In the genomic region with DNA sequence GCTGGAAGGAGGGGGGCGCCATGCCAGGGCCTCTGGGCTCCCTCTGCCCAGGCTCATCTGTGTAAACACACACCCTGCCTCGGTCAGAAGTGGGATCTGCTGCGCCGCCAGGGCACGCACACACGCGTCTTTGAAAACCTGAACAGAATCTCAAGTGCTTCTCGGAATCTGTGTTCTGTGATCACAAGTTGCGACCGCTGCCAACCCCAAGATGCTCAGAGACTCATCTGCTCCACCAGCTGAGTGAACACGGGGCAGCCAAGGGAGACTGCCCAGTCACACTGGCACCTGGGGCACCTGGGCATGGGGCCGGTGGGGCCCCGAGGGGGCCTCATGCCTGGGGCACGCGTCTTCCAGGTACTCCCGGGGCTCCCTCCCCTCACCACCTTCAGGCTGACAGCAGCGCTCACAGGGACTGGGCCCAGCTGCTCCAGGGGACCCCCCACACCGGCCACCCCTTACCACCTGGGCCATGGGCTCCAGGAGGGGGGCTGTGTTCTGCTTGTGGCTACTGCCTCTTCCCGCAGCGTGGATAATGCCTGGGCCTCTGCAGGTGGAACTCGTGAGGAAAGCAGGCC, we compare ENCODE assay signal across 8 cellular contexts. TPM values are rescaled to one million over a fixed set of nuclear protein-coding genes. Genes with fewer than 3 reads are reported as not detected.
DNase-seq lines count a peak whose midpoint lies in the region; ATAC-seq, FAIRE-seq and TF ChIP-seq lines count a peak whose summit lies in the region.

No MANE protein-coding gene starts in this region.

- FAIRE-seq in GM12892 (lab: Jason Lieb, UNC) (no peak), pancreas (lab: Jason Lieb, UNC) (no peak)

- no peaks in the 10 kb centered on the region for H3K36me3 Mint-ChIP-seq in natural killer cell

- no peaks in the 10 kb centered on the region for H3K9me3 Mint-ChIP-seq in natural killer cell

- 88 to 89% methylated on average over 20 to 21 of the region's 21 CpGs for WGBS in pancreas, 2 donors

- intact Hi-C loops in left cardiac atrium (cut with DNase I) (loop anchor here (1.0 to 10.0 kb wide), 5 partner anchors 41 to 136 kb away; no protein-coding TSS in a partner anchor), natural killer cell (cut with micrococcal nuclease) (loop anchor here (10.0 kb wide), 1 partner anchor 759 kb away; no protein-coding TSS in a partner anchor), pancreas (cut with DNase I) (loop anchor here in 2 of 3 donors (5.0 kb wide), 1 partner anchor 136 kb away; no protein-coding TSS in a partner anchor)

- H3K4me1 Mint-ChIP-seq in natural killer cell, result peaks cover 39 to 53% of the 10 kb centered on the region in 2 donors

- H3K27ac ChIP-seq in cardiac muscle cell, result peak overlapping the region; percentile 63
- peak overlapping the region; percentile 62 for H3K27ac ChIP-seq in cingulate gyrus (ENCODE audit: low read depth, low read length)
- peak overlapping the region in 1 of 4 donors; percentile 16 for H3K27ac ChIP-seq in pancreas

- H3K4me3 Mint-ChIP-seq in natural killer cell, result peak overlapping the region; percentile 81

- peaks cover 13% of the 10 kb centered on the region for H3K36me3 ChIP-seq in cardiac muscle cell
- H3K36me3 ChIP-seq in pancreas, result peaks cover 0 to 14% (median 9%) of the 10 kb centered on the region in 3 donors

- no peak overlapping the region for H3K4me3 ChIP-seq in cardiac muscle cell
- no peak overlapping the region for H3K4me3 ChIP-seq in pancreas

- ATAC-seq in left cardiac atrium, result no peak
- ATAC-seq in natural killer cell, result peak in 1 of 3 donors; percentile 7
- no peak for ATAC-seq in pancreas
- ATAC-seq in HG03378 (IDR thresholded peaks at IDR 0.05; ENCODE audit: unreplicated experiment), result no peak

- no peak for TF ChIP-seq POLR2A in GM12892 (IDR thresholded peaks at IDR 0.05; ENCODE audit: low read depth, low read length)

- no peak for DNase-seq in cardiac muscle cell (ENCODE audit: low read depth in 1 of 2, low spot score in 1 of 2)
- DNase-seq in left cardiac atrium, result no peak
- DNase-seq in natural killer cell, result no peak
- no peak for DNase-seq in GM12892 (ENCODE audit: insufficient read length)
- DNase-seq in pancreas, result no peak
- DNase-seq in NCI-H2029 treated with DMSO at 0.1 percent for 48 hours (lab: John Stamatoyannopoulos, UW), result no peak

- H3K4me1 ChIP-seq in cardiac muscle cell (ENCODE audit: low read depth), result peaks cover 31% of the 10 kb centered on the region
- no peaks in the 10 kb centered on the region for H3K4me1 ChIP-seq in pancreas

- no peaks in the 10 kb centered on the region for H3K27me3 Mint-ChIP-seq in natural killer cell (ENCODE audit: low read depth in 2 of 2)

- TF ChIP-seq CTCF in cardiac muscle cell (IDR thresholded peaks at IDR 0.05; ENCODE audit: low read depth, low read length), result peak; percentile 1
- TF ChIP-seq CTCF in natural killer cell (IDR thresholded peaks at IDR 0.05), result peak; percentile 52
- no peak for TF ChIP-seq CTCF in pancreas (IDR thresholded peaks at IDR 0.05)

- H3K9me3 ChIP-seq in cardiac muscle cell (ENCODE audit: low read depth) (no peaks in the 10 kb centered on the region), pancreas (no peaks in the 10 kb centered on the region)

- no peaks in the 10 kb centered on the region for H3K27me3 ChIP-seq in cardiac muscle cell
- H3K27me3 ChIP-seq in pancreas, result no peaks in the 10 kb centered on the region

- peak overlapping the region; percentile 90 to 95 for H3K27ac Mint-ChIP-seq in natural killer cell

RNA-seq across cellular contexts. Expression of gene KLF2, which starts 59.0 kb away (rescaled TPM):
- total RNA-seq in cardiac muscle cell (7.8 and 13.4 TPM in 2 replicates), left cardiac atrium (10 to 100 TPM; 66.4 to 77.5 TPM), natural killer cell (100 to 1,000 TPM; 246 to 645 (median 377) TPM), pancreas (10 to 100 TPM in 2 of 6 donors, 1 to 10 TPM in 4; 3.1 to 12.0 (median 5.8) TPM)
- polyA plus RNA-seq in cardiac muscle cell (10.9 and 12.1 TPM in 2 replicates), pancreas (1 to 10 TPM; 3.4 to 3.7 TPM)
- polyA plus RNA-seq in GM12892 (2012; ENCODE audit: missing spikeins), result 1.7 TPM

Comparison
In these comparisons a context has a peak if more than half of its experiments do, and no peak if none do; other contexts are left out.
1. CTCF ChIP-seq: peak in cardiac muscle cell (single experiment) and natural killer cell (single experiment); none in pancreas (0 of 4).